In genomic region chr13:19601749-19602725, GRCh38 we compare ENCODE assay signal across 9 cellular contexts. TPM values are rescaled to one million over a fixed set of nuclear protein-coding genes. Genes with fewer than 3 reads are reported as not detected.
A peak's percentile ranks its signal among the peaks of the same experiment; 100 is the strongest.
DNase-seq lines count a peak whose midpoint lies in the region; ATAC-seq and TF ChIP-seq lines count a peak whose summit lies in the region.
"Had no signal": no experiment of that assay in that cellular context is flagged by ENCODE, and none has a peak within 500 bp of the region (broad histone marks: within the 10 kb centered on the region; RNA-seq: fewer than 3 reads in every experiment).

No MANE protein-coding gene starts in this region.

- no peaks in the 10 kb centered on the region for H3K4me1 Mint-ChIP-seq in natural killer cell

- no peaks in the 10 kb centered on the region for H3K36me3 ChIP-seq in esophagus (ENCODE audit: control insufficient read depth in 2 of 2, insufficient read depth in 2 of 2, low read length in 1 of 2)
- no peaks in the 10 kb centered on the region for H3K36me3 ChIP-seq in aorta (ENCODE audit: control insufficient read depth in 1 of 2, insufficient read depth in 2 of 2, low read length in 1 of 2)

- no peaks in the 10 kb centered on the region for H3K36me3 Mint-ChIP-seq in natural killer cell

- H3K4me3 Mint-ChIP-seq in natural killer cell = peak overlapping the region; percentile 37

- H3K9me3 Mint-ChIP-seq in natural killer cell = no peaks in the 10 kb centered on the region

- H3K4me3 ChIP-seq in esophagus (ENCODE audit: low read depth in 1 of 2, low read length in 2 of 2) (peak overlapping the region; percentile 67 to 74), aorta (ENCODE audit: low read length in 2 of 2) (peak overlapping the region; percentile 19 to 92)

- intact Hi-C loops in Right ventricle myocardium inferior (cut with DNase I) = no loop called here
- intact Hi-C loops in cardiac septum (cut with DNase I) = no loop called here
- intact Hi-C loops in natural killer cell (cut with micrococcal nuclease) = no loop called here
- intact Hi-C loops in aorta (cut with DNase I) = no loop called here

- CTCF ChIA-PET in HEK293T (lab: Yijun Ruan, JAX) = interaction anchor here (0.6 to 1.1 kb wide), 3 partner anchors 13 to 188 kb away, joined by 3 to 7 read pairs (median 4); no protein-coding TSS in a partner anchor

- no peak for TF ChIP-seq CTCF in natural killer cell (IDR thresholded peaks at IDR 0.05)

- no peaks in the 10 kb centered on the region for H3K27me3 ChIP-seq in esophagus (ENCODE audit: control insufficient read depth in 1 of 2, insufficient read depth in 2 of 2, low read length in 2 of 2)
- no peaks in the 10 kb centered on the region for H3K27me3 ChIP-seq in aorta (ENCODE audit: control insufficient read depth in 1 of 2, insufficient read depth in 2 of 2, low read length in 1 of 2)

- no peaks in the 10 kb centered on the region for H3K9me3 ChIP-seq in esophagus (ENCODE audit: control insufficient read depth in 2 of 2, insufficient read depth in 1 of 2, low read depth in 1 of 2, low read length in 1 of 2)
- no peaks in the 10 kb centered on the region for H3K9me3 ChIP-seq in aorta (ENCODE audit: control insufficient read depth, low read length)

- peaks cover 48 to 49% of the 10 kb centered on the region in 2 donors for H3K27me3 Mint-ChIP-seq in natural killer cell (ENCODE audit: low read depth in 2 of 2)

- H3K4me1 ChIP-seq in esophagus (ENCODE audit: control insufficient read depth in 2 of 2, insufficient read depth in 2 of 2, low read length in 1 of 2) = peaks cover 0 to 4% of the 10 kb centered on the region in 2 donors
- no peaks in the 10 kb centered on the region for H3K4me1 ChIP-seq in aorta (ENCODE audit: control insufficient read depth in 1 of 2, insufficient read depth in 2 of 2, low read length in 2 of 2)

- POLR2A ChIA-PET in HEK293T (lab: Yijun Ruan, JAX) = interaction anchor here (1.1 to 2.7 kb wide), 4 partner anchors 9 to 32 kb away, joined by 3 to 10 read pairs (median 5); partner anchors contain the start of gene MPHOSPH8

- DNase-seq in Right ventricle myocardium inferior (ENCODE audit: missing footprints) = peak; percentile 81
- DNase-seq in cardiac septum (ENCODE audit: low spot score) = no peak
- peak; percentile 48 for DNase-seq in HEK293T (ENCODE audit: extremely low spot score)
- DNase-seq in MV-4-11 (lab: John Stamatoyannopoulos, UW) = peak; percentile 17
- DNase-seq in activated CD4-positive, alpha-beta T cell treated with anti-CD3 and anti-CD28 coated beads for 48 hours = peak; percentile 56
- DNase-seq in natural killer cell = peak; percentile 18
- DNase-seq in aorta = peak; percentile 54 to 80

- WGBS in esophagus, 2 donors = 1 to 2% methylated on average over 73 to 108 of the region's 108 CpGs
- 0 to 1% methylated on average over 81 to 108 of the region's 108 CpGs for whole genome bisulfite sequencing in aorta, 2 donors

- H3K27ac ChIP-seq in esophagus (ENCODE audit: low read depth in 2 of 2, low read length in 1 of 2) = no peak overlapping the region
- no peak overlapping the region for H3K27ac ChIP-seq in aorta (ENCODE audit: low read depth in 1 of 2, low read length in 2 of 2)

- ATAC-seq in Right ventricle myocardium inferior (peak; percentile 78), natural killer cell (peak; percentile 60 to 90 (median 87)), aorta (ENCODE audit: low FRiP score) (peak; percentile 59)

- H3K27ac Mint-ChIP-seq in natural killer cell = no peak overlapping the region

TF ChIP-seq in HEK293T, 16 proteins besides CTCF, POLR2A, EP300 and RAD21:
- no peak for TF ChIP-seq FOXA1 (IDR thresholded peaks at IDR 0.05)
- TF ChIP-seq HDGF (IDR thresholded peaks at IDR 0.05; ENCODE audit: borderline replicate concordance) = no peak
- TF ChIP-seq L3MBTL2 (conservative IDR thresholded peaks at IDR 0.05) = no peak; the same call in 1 of the 2 replicates
- no peak for TF ChIP-seq PKNOX1 (IDR thresholded peaks at IDR 0.05)

RNA-seq across cellular contexts. Expression of gene MPHOSPH8, which starts 31.4 kb away (rescaled TPM):
- total RNA-seq in Right ventricle myocardium inferior (25.0 TPM), cardiac septum (34.1 TPM), natural killer cell (10 to 100 TPM; 54.2 to 64.7 (median 59.8) TPM), aorta (10 to 100 TPM; 35.7 to 46.5 TPM)
- polyA plus RNA-seq in esophagus (10 to 100 TPM; 13.1 to 21.1 TPM), aorta (10 to 100 TPM; 33.6 to 52.7 TPM)

RNA-seq across cellular contexts. Expression of gene TPTE2, which starts 40.7 kb away (rescaled TPM):
- total RNA-seq in Right ventricle myocardium inferior (not detected), cardiac septum (not detected), natural killer cell (under 1 TPM in 1 of 3 donors, not detected in 2; 0.41 TPM), aorta (under 1 TPM in 1 of 2 donors, not detected in 1; 0.32 TPM)
- polyA plus RNA-seq in esophagus (not detected), aorta (under 1 TPM in 1 of 2 donors, not detected in 1; 0.13 TPM)
- total RNA-seq: LHCN-M2 had no signal
